Comparison of ENCODE assay signal across 1 cellular context in genomic region chr1:19799877-19800804, GRCh38.
TF ChIP-seq lines count a peak whose summit lies in the region.

TMCO4 (minus strand) TSS chr1:19799916; CDS start chr1:19780758, 19,158 bp downstream.

TF ChIP-seq in GM12878, 131 proteins besides CTCF, POLR2A, EP300 and RAD21 (continued from another document and continues in another):
- TF ChIP-seq ZNF687 (IDR thresholded peaks at IDR 0.05) (no peak), ZNF207 (IDR thresholded peaks at IDR 0.05; ENCODE audit: borderline replicate concordance) (no peak), RCOR1 (conservative IDR thresholded peaks at IDR 0.05; ENCODE audit: low read depth, low read length) (no peak), TAF1 (IDR thresholded peaks at IDR 0.05; ENCODE audit: borderline replicate concordance, low read depth, low read length) (peak; percentile 18; the same call in 1 of the 2 replicates), PAX5 (IDR thresholded peaks at IDR 0.05; ENCODE audit: borderline replicate concordance, low read depth, low read length) (no peak), NFIC (IDR thresholded peaks at IDR 0.05; ENCODE audit: low read depth, low read length) (no peak), SRF (IDR thresholded peaks at IDR 0.05; ENCODE audit: low read depth in 2 of 2, low read length in 2 of 2) (no peak), WRNIP1 (IDR thresholded peaks at IDR 0.05; ENCODE audit: borderline replicate concordance, low read depth, low read length) (no peak), CHD2 (IDR thresholded peaks at IDR 0.05; ENCODE audit: borderline replicate concordance, low read depth, low read length) (peak; percentile 41; the same call in 1 of the 2 replicates), JUND (IDR thresholded peaks at IDR 0.05; ENCODE audit: low read depth, low read length) (no peak), NKRF (conservative IDR thresholded peaks at IDR 0.05) (0 out of 2 replicates have a peak, but pooled peaks have one; percentile 23), ZZZ3 (IDR thresholded peaks at IDR 0.05; ENCODE audit: control insufficient read depth, insufficient read length, low read depth) (no peak), ZBED1 (IDR thresholded peaks at IDR 0.05; ENCODE audit: borderline replicate concordance) (no peak; the same call in 1 of the 2 replicates), SMAD1 (IDR thresholded peaks at IDR 0.05; ENCODE audit: low read depth, partially characterized antibody) (no peak), STAT3 (IDR thresholded peaks at IDR 0.05; ENCODE audit: low read depth, low read length) (no peak), SIX5 (IDR thresholded peaks at IDR 0.05; ENCODE audit: low read depth, low read length, severe bottlenecking) (no peak), NFXL1 (IDR thresholded peaks at IDR 0.05; ENCODE audit: borderline replicate concordance) (no peak), BCL11A (IDR thresholded peaks at IDR 0.05; ENCODE audit: low read depth, low read length) (no peak), POLR2AphosphoS2 (IDR thresholded peaks at IDR 0.05; ENCODE audit: low read depth, low read length) (no peak), HDGF (IDR thresholded peaks at IDR 0.05) (no peak), POU2F2 (IDR thresholded peaks at IDR 0.05; ENCODE audit: borderline replicate concordance, low read depth, low read length) (no peak), HDAC2 (IDR thresholded peaks at IDR 0.05) (no peak), TCF7 (IDR thresholded peaks at IDR 0.05; ENCODE audit: borderline replicate concordance) (no peak), NBN (IDR thresholded peaks at IDR 0.05) (0 out of 2 replicates have a peak, but pooled peaks have one; percentile 54), SMC3 (IDR thresholded peaks at IDR 0.05; ENCODE audit: borderline replicate concordance, low read length) (no peak), KAT2A (conservative IDR thresholded peaks at IDR 0.05; ENCODE audit: control insufficient read depth, low read depth, low read length) (no peak), ZNF622 (IDR thresholded peaks at IDR 0.05) (no peak)
- TF ChIP-seq, protein P1, sequence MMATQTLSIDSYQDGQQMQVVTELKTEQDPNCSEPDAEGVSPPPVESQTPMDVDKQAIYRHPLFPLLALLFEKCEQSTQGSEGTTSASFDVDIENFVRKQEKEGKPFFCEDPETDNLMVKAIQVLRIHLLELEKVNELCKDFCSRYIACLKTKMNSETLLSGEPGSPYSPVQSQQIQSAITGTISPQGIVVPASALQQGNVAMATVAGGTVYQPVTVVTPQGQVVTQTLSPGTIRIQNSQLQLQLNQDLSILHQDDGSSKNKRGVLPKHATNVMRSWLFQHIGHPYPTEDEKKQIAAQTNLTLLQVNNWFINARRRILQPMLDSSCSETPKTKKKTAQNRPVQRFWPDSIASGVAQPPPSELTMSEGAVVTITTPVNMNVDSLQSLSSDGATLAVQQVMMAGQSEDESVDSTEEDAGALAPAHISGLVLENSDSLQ (IDR thresholded peaks at IDR 0.05), result no peak
- TF ChIP-seq, protein P2, sequence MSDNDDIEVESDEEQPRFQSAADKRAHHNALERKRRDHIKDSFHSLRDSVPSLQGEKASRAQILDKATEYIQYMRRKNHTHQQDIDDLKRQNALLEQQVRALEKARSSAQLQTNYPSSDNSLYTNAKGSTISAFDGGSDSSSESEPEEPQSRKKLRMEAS (IDR thresholded peaks at IDR 0.05; ENCODE audit: low read depth, low read length), result no peak
- TF ChIP-seq, protein P3, sequence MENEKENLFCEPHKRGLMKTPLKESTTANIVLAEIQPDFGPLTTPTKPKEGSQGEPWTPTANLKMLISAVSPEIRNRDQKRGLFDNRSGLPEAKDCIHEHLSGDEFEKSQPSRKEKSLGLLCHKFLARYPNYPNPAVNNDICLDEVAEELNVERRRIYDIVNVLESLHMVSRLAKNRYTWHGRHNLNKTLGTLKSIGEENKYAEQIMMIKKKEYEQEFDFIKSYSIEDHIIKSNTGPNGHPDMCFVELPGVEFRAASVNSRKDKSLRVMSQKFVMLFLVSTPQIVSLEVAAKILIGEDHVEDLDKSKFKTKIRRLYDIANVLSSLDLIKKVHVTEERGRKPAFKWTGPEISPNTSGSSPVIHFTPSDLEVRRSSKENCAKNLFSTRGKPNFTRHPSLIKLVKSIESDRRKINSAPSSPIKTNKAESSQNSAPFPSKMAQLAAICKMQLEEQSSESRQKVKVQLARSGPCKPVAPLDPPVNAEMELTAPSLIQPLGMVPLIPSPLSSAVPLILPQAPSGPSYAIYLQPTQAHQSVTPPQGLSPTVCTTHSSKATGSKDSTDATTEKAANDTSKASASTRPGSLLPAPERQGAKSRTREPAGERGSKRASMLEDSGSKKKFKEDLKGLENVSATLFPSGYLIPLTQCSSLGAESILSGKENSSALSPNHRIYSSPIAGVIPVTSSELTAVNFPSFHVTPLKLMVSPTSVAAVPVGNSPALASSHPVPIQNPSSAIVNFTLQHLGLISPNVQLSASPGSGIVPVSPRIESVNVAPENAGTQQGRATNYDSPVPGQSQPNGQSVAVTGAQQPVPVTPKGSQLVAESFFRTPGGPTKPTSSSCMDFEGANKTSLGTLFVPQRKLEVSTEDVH (IDR thresholded peaks at IDR 0.05; ENCODE audit: low read depth, partially characterized antibody), result no peak
- TF ChIP-seq, protein P4, sequence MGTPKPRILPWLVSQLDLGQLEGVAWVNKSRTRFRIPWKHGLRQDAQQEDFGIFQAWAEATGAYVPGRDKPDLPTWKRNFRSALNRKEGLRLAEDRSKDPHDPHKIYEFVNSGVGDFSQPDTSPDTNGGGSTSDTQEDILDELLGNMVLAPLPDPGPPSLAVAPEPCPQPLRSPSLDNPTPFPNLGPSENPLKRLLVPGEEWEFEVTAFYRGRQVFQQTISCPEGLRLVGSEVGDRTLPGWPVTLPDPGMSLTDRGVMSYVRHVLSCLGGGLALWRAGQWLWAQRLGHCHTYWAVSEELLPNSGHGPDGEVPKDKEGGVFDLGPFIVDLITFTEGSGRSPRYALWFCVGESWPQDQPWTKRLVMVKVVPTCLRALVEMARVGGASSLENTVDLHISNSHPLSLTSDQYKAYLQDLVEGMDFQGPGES (IDR thresholded peaks at IDR 0.05), result no peak
- TF ChIP-seq, protein P5, sequence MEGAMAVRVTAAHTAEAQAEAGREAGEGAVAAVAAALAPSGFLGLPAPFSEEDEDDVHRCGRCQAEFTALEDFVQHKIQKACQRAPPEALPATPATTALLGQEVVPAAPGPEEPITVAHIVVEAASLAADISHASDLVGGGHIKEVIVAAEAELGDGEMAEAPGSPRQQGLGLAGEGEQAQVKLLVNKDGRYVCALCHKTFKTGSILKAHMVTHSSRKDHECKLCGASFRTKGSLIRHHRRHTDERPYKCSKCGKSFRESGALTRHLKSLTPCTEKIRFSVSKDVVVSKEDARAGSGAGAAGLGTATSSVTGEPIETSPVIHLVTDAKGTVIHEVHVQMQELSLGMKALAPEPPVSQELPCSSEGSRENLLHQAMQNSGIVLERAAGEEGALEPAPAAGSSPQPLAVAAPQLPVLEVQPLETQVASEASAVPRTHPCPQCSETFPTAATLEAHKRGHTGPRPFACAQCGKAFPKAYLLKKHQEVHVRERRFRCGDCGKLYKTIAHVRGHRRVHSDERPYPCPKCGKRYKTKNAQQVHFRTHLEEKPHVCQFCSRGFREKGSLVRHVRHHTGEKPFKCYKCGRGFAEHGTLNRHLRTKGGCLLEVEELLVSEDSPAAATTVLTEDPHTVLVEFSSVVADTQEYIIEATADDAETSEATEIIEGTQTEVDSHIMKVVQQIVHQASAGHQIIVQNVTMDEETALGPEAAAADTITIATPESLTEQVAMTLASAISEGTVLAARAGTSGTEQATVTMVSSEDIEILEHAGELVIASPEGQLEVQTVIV (IDR thresholded peaks at IDR 0.05; ENCODE audit: borderline replicate concordance, partially characterized antibody), result no peak
- TF ChIP-seq, protein P6, sequence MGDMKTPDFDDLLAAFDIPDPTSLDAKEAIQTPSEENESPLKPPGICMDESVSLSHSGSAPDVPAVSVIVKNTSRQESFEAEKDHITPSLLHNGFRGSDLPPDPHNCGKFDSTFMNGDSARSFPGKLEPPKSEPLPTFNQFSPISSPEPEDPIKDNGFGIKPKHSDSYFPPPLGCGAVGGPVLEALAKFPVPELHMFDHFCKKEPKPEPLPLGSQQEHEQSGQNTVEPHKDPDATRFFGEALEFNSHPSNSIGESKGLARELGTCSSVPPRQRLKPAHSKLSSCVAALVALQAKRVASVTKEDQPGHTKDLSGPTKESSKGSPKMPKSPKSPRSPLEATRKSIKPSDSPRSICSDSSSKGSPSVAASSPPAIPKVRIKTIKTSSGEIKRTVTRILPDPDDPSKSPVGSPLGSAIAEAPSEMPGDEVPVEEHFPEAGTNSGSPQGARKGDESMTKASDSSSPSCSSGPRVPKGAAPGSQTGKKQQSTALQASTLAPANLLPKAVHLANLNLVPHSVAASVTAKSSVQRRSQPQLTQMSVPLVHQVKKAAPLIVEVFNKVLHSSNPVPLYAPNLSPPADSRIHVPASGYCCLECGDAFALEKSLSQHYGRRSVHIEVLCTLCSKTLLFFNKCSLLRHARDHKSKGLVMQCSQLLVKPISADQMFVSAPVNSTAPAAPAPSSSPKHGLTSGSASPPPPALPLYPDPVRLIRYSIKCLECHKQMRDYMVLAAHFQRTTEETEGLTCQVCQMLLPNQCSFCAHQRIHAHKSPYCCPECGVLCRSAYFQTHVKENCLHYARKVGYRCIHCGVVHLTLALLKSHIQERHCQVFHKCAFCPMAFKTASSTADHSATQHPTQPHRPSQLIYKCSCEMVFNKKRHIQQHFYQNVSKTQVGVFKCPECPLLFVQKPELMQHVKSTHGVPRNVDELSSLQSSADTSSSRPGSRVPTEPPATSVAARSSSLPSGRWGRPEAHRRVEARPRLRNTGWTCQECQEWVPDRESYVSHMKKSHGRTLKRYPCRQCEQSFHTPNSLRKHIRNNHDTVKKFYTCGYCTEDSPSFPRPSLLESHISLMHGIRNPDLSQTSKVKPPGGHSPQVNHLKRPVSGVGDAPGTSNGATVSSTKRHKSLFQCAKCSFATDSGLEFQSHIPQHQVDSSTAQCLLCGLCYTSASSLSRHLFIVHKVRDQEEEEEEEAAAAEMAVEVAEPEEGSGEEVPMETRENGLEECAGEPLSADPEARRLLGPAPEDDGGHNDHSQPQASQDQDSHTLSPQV (IDR thresholded peaks at IDR 0.05), result no peak
